9 cellular contexts compared by ENCODE assay signal in genomic region chr3:196080517-196080841, GRCh38. TPM values are rescaled to one million over a fixed set of nuclear protein-coding genes. Genes with fewer than 3 reads are reported as not detected.
DNase-seq lines count a peak whose midpoint lies in the region; ATAC-seq and TF ChIP-seq lines count a peak whose summit lies in the region.
"Had no signal": no experiment of that assay in that cellular context is flagged by ENCODE, and none has a peak within 500 bp of the region (broad histone marks: within the 10 kb centered on the region; RNA-seq: fewer than 3 reads in every experiment).

No MANE protein-coding gene starts in this region.

- peaks cover 7% of the 10 kb centered on the region for H3K79me1 ChIP-seq in mesenchymal stem cell (replicated peaks; ENCODE audit: low read length, poor library complexity, severe bottlenecking)

- peak overlapping the region; percentile 95 for H3K4me2 ChIP-seq in mesenchymal stem cell (ENCODE audit: low read length, poor library complexity, severe bottlenecking)

- no peak for ATAC-seq in heart right ventricle
- no peak for ATAC-seq in Right ventricle myocardium inferior
- no peak for ATAC-seq in HG03139 (IDR thresholded peaks at IDR 0.05; ENCODE audit: unreplicated experiment)
- no peak for ATAC-seq in HG02678 (IDR thresholded peaks at IDR 0.05; ENCODE audit: unreplicated experiment)
- no peak for ATAC-seq in HG02642 (IDR thresholded peaks at IDR 0.05; ENCODE audit: poor library complexity, unreplicated experiment)

- H2BK120ac ChIP-seq in mesenchymal stem cell (ENCODE audit: low read depth, low read length) = no peak overlapping the region

- in situ Hi-C loops in astrocyte of the spinal cord (cut with HindIII; ENCODE audit: low sequenced_read_pairs) = no loop called here

- H2BK12ac ChIP-seq in mesenchymal stem cell (ENCODE audit: low read length in 2 of 2) = no peak overlapping the region

- no peak overlapping the region for H2AFZ ChIP-seq in mesenchymal stem cell (ENCODE audit: low read depth, low read length)

- peak overlapping the region in 1 of 2 experiments; percentile 52 for H3K23ac ChIP-seq in mesenchymal stem cell (ENCODE audit: low read length in 2 of 2)

- no peak overlapping the region for H3K4ac ChIP-seq in mesenchymal stem cell (ENCODE audit: low read depth in 1 of 2, low read length in 2 of 2)

- no peak for TF ChIP-seq POLR2A in vagina (IDR thresholded peaks at IDR 0.05)

- H3K4me3 ChIP-seq in heart right ventricle (peak overlapping the region; percentile 86 to 100 (median 94)), astrocyte of the spinal cord (ENCODE audit: low read depth, low read length) (peak overlapping the region; percentile 74), mesenchymal stem cell (ENCODE audit: insufficient read depth in 1 of 2, low read depth in 1 of 2, low read length in 2 of 2) (peak overlapping the region in 1 of 2 experiments; percentile 90), vagina (peak overlapping the region; percentile 95 to 99)

- DNase-seq in heart right ventricle = no peak
- DNase-seq in Right ventricle myocardium inferior (ENCODE audit: missing footprints) = no peak
- DNase-seq in astrocyte of the spinal cord (ENCODE audit: low read depth, low spot score) = no peak
- DNase-seq in mesenchymal stem cell = no peak
- DNase-seq in vagina (ENCODE audit: extremely low spot score in 2 of 2) = no peak
- DNase-seq: RPMI8226 had no signal

- no peak overlapping the region for H2BK15ac ChIP-seq in mesenchymal stem cell (ENCODE audit: low read depth, poor library complexity, severe bottlenecking)

- WGBS in heart right ventricle, 2 donors = 54 to 59% methylated on average over 8 of the region's 8 CpGs
- 84% methylated on average over 8 of the region's 8 CpGs for WGBS in mesenchymal stem cell

- no peak overlapping the region for H2BK5ac ChIP-seq in mesenchymal stem cell (ENCODE audit: low read depth, low read length, poor library complexity, severe bottlenecking)

- H3K27me3 ChIP-seq in heart right ventricle (no peaks in the 10 kb centered on the region), mesenchymal stem cell (ENCODE audit: control insufficient read depth in 1 of 2, insufficient read depth in 1 of 2, low read length in 2 of 2) (no peaks in the 10 kb centered on the region), vagina (no peaks in the 10 kb centered on the region)

- H3K27ac ChIP-seq in heart right ventricle (peak overlapping the region in 8 of 10 donors; percentile 94 to 99 (median 96)), mesenchymal stem cell (ENCODE audit: low read length, poor library complexity, severe bottlenecking) (no peak overlapping the region), vagina (no peak overlapping the region)

- H4K8ac ChIP-seq in mesenchymal stem cell (ENCODE audit: low read length) = no peak overlapping the region

- peak overlapping the region; percentile 90 for H3K9ac ChIP-seq in mesenchymal stem cell (ENCODE audit: low read length)

- intact Hi-C loops in heart right ventricle (cut with DNase I) = loop anchor here in 1 of 10 donors (2.0 kb wide), 1 partner anchor 112 kb away; no protein-coding TSS in a partner anchor
- intact Hi-C loops in Right ventricle myocardium inferior (cut with DNase I) = loop anchor here (2.0 to 5.0 kb wide), 2 partner anchors 114 to 437 kb away; partner anchors contain the start of gene SMCO1
- intact Hi-C loops in vagina (cut with DNase I) = no loop called here

- TF ChIP-seq CTCF in heart right ventricle (IDR thresholded peaks at IDR 0.05) = no peak
- no peak for TF ChIP-seq CTCF in astrocyte of the spinal cord (IDR thresholded peaks at IDR 0.05; ENCODE audit: low read depth, low read length)
- TF ChIP-seq CTCF in vagina (IDR thresholded peaks at IDR 0.05) = no peak

- H4K91ac ChIP-seq in mesenchymal stem cell (ENCODE audit: low read length) = no peak overlapping the region

- no peak overlapping the region for H3K14ac ChIP-seq in mesenchymal stem cell (ENCODE audit: low read length in 2 of 2)

- H3K4me1 ChIP-seq in heart right ventricle = peaks cover 0 to 40% (median 32%) of the 10 kb centered on the region in 9 donors
- peaks cover 5% of the 10 kb centered on the region for H3K4me1 ChIP-seq in mesenchymal stem cell (ENCODE audit: control insufficient read depth, insufficient read depth, low read depth, low read length)
- peaks cover 33% of the 10 kb centered on the region for H3K4me1 ChIP-seq in vagina

- no peak overlapping the region for H3K18ac ChIP-seq in mesenchymal stem cell (ENCODE audit: low read depth in 1 of 2, low read length in 2 of 2)

- H3K9me3 ChIP-seq in heart right ventricle (no peaks in the 10 kb centered on the region), mesenchymal stem cell (ENCODE audit: control insufficient read depth, low read length) (no peaks in the 10 kb centered on the region), vagina (no peaks in the 10 kb centered on the region)

- no peak overlapping the region for H2AK5ac ChIP-seq in mesenchymal stem cell (ENCODE audit: low read length, severe bottlenecking)

- peaks cover 0 to 18% (median 5%) of the 10 kb centered on the region in 9 donors for H3K36me3 ChIP-seq in heart right ventricle
- peaks cover 0 to 3% of the 10 kb centered on the region in 2 experiments for H3K36me3 ChIP-seq in mesenchymal stem cell (ENCODE audit: control insufficient read depth in 1 of 2, insufficient read depth in 2 of 2, low read depth in 1 of 2, low read length in 2 of 2)
- peaks cover 0 to 15% of the 10 kb centered on the region in 2 donors for H3K36me3 ChIP-seq in vagina

RNA-seq across cellular contexts. Expression of gene TFRC, which starts 1.4 kb away (rescaled TPM):
- total RNA-seq in heart right ventricle (100 to 1,000 TPM in 5 of 10 donors, 10 to 100 TPM in 5; 58.8 to 300 (median 104) TPM), Right ventricle myocardium inferior (91.8 TPM), vagina (61.6 TPM)
- polyA plus RNA-seq in heart right ventricle = 10 to 100 TPM; 25.7 to 40.5 TPM
- polyA plus RNA-seq in mesenchymal stem cell (2013, experiment 1 of 2) = 34.8 TPM
- polyA plus RNA-seq in mesenchymal stem cell (2013, experiment 2 of 2) = 37.0 TPM

Comparison
In these comparisons a context has a peak if more than half of its experiments do, and no peak if none do; other contexts are left out.
1. H3K27ac ChIP-seq: peak in heart right ventricle (8 of 10); none in mesenchymal stem cell (single experiment) and vagina (single experiment).